ENCODE assay signal across 1 cellular context in genomic region chr19:9914315-9915207, GRCh38.
A peak's percentile ranks its signal among the peaks of the same experiment; 100 is the strongest.
TF ChIP-seq lines count a peak whose summit lies in the region.

No MANE protein-coding gene starts in this region.

TF ChIP-seq in HepG2, 621 proteins besides CTCF, POLR2A, EP300 and RAD21 (continued from another document and continues in another):
- TF ChIP-seq ZNF574 (CRISPR knock-in tag; IDR thresholded peaks at IDR 0.05) (peak; percentile 38; the same call in 1 of the 2 replicates), ZNF639 (CRISPR knock-in tag; conservative IDR thresholded peaks at IDR 0.05) (no peak), ATF7 (IDR thresholded peaks at IDR 0.05) (no peak), ATF7 (CRISPR knock-in tag; IDR thresholded peaks at IDR 0.05) (no peak), ZNF678 (CRISPR knock-in tag; IDR thresholded peaks at IDR 0.05) (no peak), THAP11 (CRISPR knock-in tag; IDR thresholded peaks at IDR 0.05) (peak; percentile 71; the same call in 1 of the 2 replicates), SALL1 (CRISPR knock-in tag; IDR thresholded peaks at IDR 0.05) (peak; percentile 25; the same call in 1 of the 2 replicates), MLXIP (CRISPR knock-in tag; IDR thresholded peaks at IDR 0.05; ENCODE audit: borderline replicate concordance) (no peak), BCL3 (CRISPR knock-in tag; IDR thresholded peaks at IDR 0.05) (no peak; the same call in 1 of the 2 replicates), NRL (CRISPR knock-in tag; IDR thresholded peaks at IDR 0.05; ENCODE audit: borderline replicate concordance) (no peak), TRAFD1 (CRISPR knock-in tag; IDR thresholded peaks at IDR 0.05; ENCODE audit: borderline replicate concordance) (no peak), ZNF768 (CRISPR knock-in tag; IDR thresholded peaks at IDR 0.05) (peak; percentile 20; the same call in 1 of the 2 replicates), STAT5B (CRISPR knock-in tag; IDR thresholded peaks at IDR 0.05) (no peak), XRCC5 (optimal IDR thresholded peaks at IDR 0.05; ENCODE audit: low read length) (peak; percentile 50), ISL2 (CRISPR knock-in tag; IDR thresholded peaks at IDR 0.05) (0 out of 2 replicates have a peak, but pooled peaks have one; percentile 20), TGIF2 (CRISPR knock-in tag; IDR thresholded peaks at IDR 0.05) (no peak), ZBTB34 (CRISPR knock-in tag; IDR thresholded peaks at IDR 0.05) (no peak), HMG20B (CRISPR knock-in tag; conservative IDR thresholded peaks at IDR 0.05) (no peak), NR2F6 (IDR thresholded peaks at IDR 0.05) (no peak), NR2F6 (CRISPR knock-in tag; IDR thresholded peaks at IDR 0.05) (no peak), HNF4A (CRISPR knock-in tag; IDR thresholded peaks at IDR 0.05) (no peak), THRA (CRISPR knock-in tag; IDR thresholded peaks at IDR 0.05; ENCODE audit: borderline replicate concordance) (0 out of 2 replicates have a peak, but pooled peaks have one; percentile 16), ZNF687 (CRISPR knock-in tag; IDR thresholded peaks at IDR 0.05) (peak; percentile 70), POGZ (CRISPR knock-in tag; IDR thresholded peaks at IDR 0.05) (no peak), HBP1 (CRISPR knock-in tag; IDR thresholded peaks at IDR 0.05; ENCODE audit: low read depth) (no peak), DRAP1 (CRISPR knock-in tag; IDR thresholded peaks at IDR 0.05) (no peak), BRF2 (CRISPR knock-in tag; IDR thresholded peaks at IDR 0.05) (no peak), FOXP1 (IDR thresholded peaks at IDR 0.05) (no peak), FOXP1 (CRISPR knock-in tag; IDR thresholded peaks at IDR 0.05) (no peak), ZNF710 (CRISPR knock-in tag; IDR thresholded peaks at IDR 0.05; ENCODE audit: borderline replicate concordance) (no peak), LCORL (IDR thresholded peaks at IDR 0.05) (no peak), LCORL (CRISPR knock-in tag; IDR thresholded peaks at IDR 0.05) (peak; percentile 60; the same call in 1 of the 2 replicates), SKI (IDR thresholded peaks at IDR 0.05; ENCODE audit: partially characterized antibody) (peak; percentile 92)
